In the genomic region with DNA sequence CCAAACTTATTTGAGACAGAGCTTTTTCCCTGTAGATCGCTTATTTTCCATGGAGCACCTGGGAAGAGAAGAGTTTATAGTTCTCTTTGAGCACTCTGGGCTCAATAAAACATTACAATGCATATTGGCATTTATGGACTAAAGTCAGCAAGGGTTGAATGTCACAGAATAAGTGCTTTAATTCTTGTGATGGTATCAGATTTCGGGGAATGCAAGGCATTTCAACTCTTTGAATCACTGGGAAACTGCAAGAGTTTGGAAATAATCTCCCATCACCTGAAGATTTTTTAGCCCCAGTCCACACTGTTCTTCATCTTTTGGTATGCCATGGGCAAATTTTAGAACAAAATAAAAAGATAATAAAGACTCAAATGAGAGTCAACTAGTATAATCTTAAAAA, we compare ENCODE assay signal across 1 cellular context.
TF ChIP-seq lines count a peak whose summit lies in the region.

No MANE protein-coding gene starts in this region.

TF ChIP-seq in SK-N-SH, 30 proteins besides CTCF, POLR2A, EP300 and RAD21 (continued from another document):
- no peak for TF ChIP-seq POLR2AphosphoS5 (IDR thresholded peaks at IDR 0.05; ENCODE audit: low read depth, low read length)
- no peak for TF ChIP-seq RXRA (IDR thresholded peaks at IDR 0.05; ENCODE audit: borderline replicate concordance, low read depth)
- no peak for TF ChIP-seq MEF2A (IDR thresholded peaks at IDR 0.05; ENCODE audit: borderline replicate concordance, low read depth)
- no peak for TF ChIP-seq FOXJ3 (CRISPR knock-in tag; IDR thresholded peaks at IDR 0.05)
- TF ChIP-seq NRF1 (IDR thresholded peaks at IDR 0.05; ENCODE audit: low read depth, low read length) = no peak
- no peak for TF ChIP-seq MXI1 (IDR thresholded peaks at IDR 0.05; ENCODE audit: low read depth, low read length)
- TF ChIP-seq, protein P1, sequence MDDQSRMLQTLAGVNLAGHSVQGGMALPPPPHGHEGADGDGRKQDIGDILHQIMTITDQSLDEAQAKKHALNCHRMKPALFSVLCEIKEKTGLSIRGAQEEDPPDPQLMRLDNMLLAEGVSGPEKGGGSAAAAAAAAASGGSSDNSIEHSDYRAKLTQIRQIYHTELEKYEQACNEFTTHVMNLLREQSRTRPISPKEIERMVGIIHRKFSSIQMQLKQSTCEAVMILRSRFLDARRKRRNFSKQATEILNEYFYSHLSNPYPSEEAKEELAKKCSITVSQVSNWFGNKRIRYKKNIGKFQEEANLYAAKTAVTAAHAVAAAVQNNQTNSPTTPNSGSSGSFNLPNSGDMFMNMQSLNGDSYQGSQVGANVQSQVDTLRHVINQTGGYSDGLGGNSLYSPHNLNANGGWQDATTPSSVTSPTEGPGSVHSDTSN (IDR thresholded peaks at IDR 0.05) = no peak
